In genomic region chr1:48285525-48285924, GRCh38 we compare ENCODE assay signal across 16 cellular contexts.
DNase-seq lines count a peak whose midpoint lies in the region; ATAC-seq, FAIRE-seq and TF ChIP-seq lines count a peak whose summit lies in the region.
"Had no signal": no experiment of that assay in that cellular context is flagged by ENCODE, and none has a peak within 500 bp of the region (broad histone marks: within the 10 kb centered on the region; RNA-seq: fewer than 3 reads in every experiment).

No MANE protein-coding gene starts in this region.

- no peak overlapping the region for H3K27ac Mint-ChIP-seq in activated CD4-positive, alpha-beta T cell treated with anti-CD3 and anti-CD28 coated beads, Interleukin-2, amount 10 ng/mL, durations not matched to agents 7 days and 5 days
- H3K27ac Mint-ChIP-seq: CD4-positive, alpha-beta T cell had no signal

- ATAC-seq in HepG2 (peak; percentile 91), right lobe of liver (no peak), mucosa of descending colon (peak; percentile 63), HG02870 (IDR thresholded peaks at IDR 0.05; ENCODE audit: unreplicated experiment) (no peak)
- ATAC-seq: GM12878 had no signal

- H3K36me3 ChIP-seq in HepG2 (replicated peaks in 1 of 2; ENCODE audit: control insufficient read depth in 1 of 2, insufficient read depth in 2 of 2, low read length in 2 of 2) (no peaks in the 10 kb centered on the region), right lobe of liver (no peaks in the 10 kb centered on the region), mucosa of descending colon (ENCODE audit: low read depth) (no peaks in the 10 kb centered on the region)
- H3K36me3 ChIP-seq: BLaER1 treated with 17β-estradiol and CSF1 and Interleukin-3, amounts not matched to agents 10 nM and 100 nM had no signal

- H3K4me1 ChIP-seq in HepG2 (ENCODE audit: insufficient read depth, low read length) (peaks cover 15% of the 10 kb centered on the region), right lobe of liver (no peaks in the 10 kb centered on the region), mucosa of descending colon (ENCODE audit: low read depth) (no peaks in the 10 kb centered on the region)
- H3K4me1 ChIP-seq: BLaER1 treated with 17β-estradiol and CSF1 and Interleukin-3, amounts not matched to agents 10 nM and 100 nM had no signal

- TF ChIP-seq EP300 in HepG2 (IDR thresholded peaks at IDR 0.05; ENCODE audit: low read depth in 2 of 2, low read length in 2 of 2) (no peak), HepG2 (CRISPR knock-in tag; IDR thresholded peaks at IDR 0.05; ENCODE audit: borderline replicate concordance) (no peak)

- BruUV-seq in HepG2 (replicated peaks; lab: Mats Ljungman, UMichigan): no TSS peak

- no peak overlapping the region for H2AFZ ChIP-seq in HepG2 (ENCODE audit: low read length)
- H2AFZ ChIP-seq: GM23248 had no signal

- no peaks in the 10 kb centered on the region for H3K4me1 Mint-ChIP-seq in activated CD4-positive, alpha-beta T cell treated with anti-CD3 and anti-CD28 coated beads, Interleukin-2, amount 10 ng/mL, durations not matched to agents 7 days and 5 days

- 60% methylated on average over 2 of the region's 3 CpGs for WGBS in HepG2 (ENCODE audit: low lambda C conversion rate)
- 80% methylated on average over 1 of the region's 3 CpGs for WGBS in right lobe of liver (ENCODE audit: insufficient coverage, low coverage, low lambda C conversion rate, missing lambda C conversion rate)

- H3K36me3 Mint-ChIP-seq in activated CD4-positive, alpha-beta T cell treated with anti-CD3 and anti-CD28 coated beads, Interleukin-2, amount 10 ng/mL, durations not matched to agents 7 days and 5 days (ENCODE audit: low read depth): no peaks in the 10 kb centered on the region

- H3K4me3 ChIP-seq in HepG2 (replicated peaks in 1 of 3; ENCODE audit: insufficient read depth in 1 of 3, low read depth in 2 of 3, low read length in 3 of 3): peak overlapping the region in 1 of 3 experiments; percentile 59; a peak in 1 of 6 replicates
- H3K4me3 ChIP-seq in right lobe of liver: no peak overlapping the region
- H3K4me3 ChIP-seq in mucosa of descending colon: no peak overlapping the region
- H3K4me3 ChIP-seq: BLaER1 treated with 17β-estradiol and CSF1 and Interleukin-3, amounts not matched to agents 10 nM and 100 nM; GM12878; GM23248 had no signal

- DNase-seq in HepG2 (ENCODE audit: low spot score) (peak; percentile 12), right lobe of liver (no peak), NCI-H774 (lab: John Stamatoyannopoulos, UW) (peak; percentile 13), mucosa of descending colon (no peak)
- no peak for DNase-seq in activated CD4-positive, CD25-positive, alpha-beta regulatory T cell treated with anti-CD3 and anti-CD28 coated beads, Interleukin-2, amount 50 U/mL, for 72 hours
- no peak for DNase-seq in activated CD4-positive, alpha-beta T cell treated with anti-CD3 and anti-CD28 coated beads, Interleukin-2, amount 10 ng/mL, durations not matched to agents 7 days and 5 days
- DNase-seq: ACHN; Calu3; CD4-positive, alpha-beta T cell; GM23248 had no signal

- in situ Hi-C loops in HepG2 (cut with HindIII; ENCODE audit: extremely low pct_ligation_motif_present, low pct_unique_long_range_greater_than_20kb): no loop called here

- no peaks in the 10 kb centered on the region for H4K20me1 ChIP-seq in HepG2 (ENCODE audit: insufficient read depth, low read length)
- H4K20me1 ChIP-seq: BLaER1 treated with 17β-estradiol and CSF1 and Interleukin-3, amounts not matched to agents 10 nM and 100 nM had no signal

- H3K9me3 Mint-ChIP-seq in activated CD4-positive, alpha-beta T cell treated with anti-CD3 and anti-CD28 coated beads, Interleukin-2, amount 10 ng/mL, durations not matched to agents 7 days and 5 days: no peaks in the 10 kb centered on the region
- H3K9me3 Mint-ChIP-seq: CD4-positive, alpha-beta T cell had no signal

- H3K27me3 ChIP-seq in HepG2 (ENCODE audit: control insufficient read depth in 1 of 2, insufficient read depth in 2 of 2, low read length in 2 of 2) (no peaks in the 10 kb centered on the region), right lobe of liver (no peaks in the 10 kb centered on the region)
- H3K27me3 ChIP-seq: BLaER1 treated with 17β-estradiol and CSF1 and Interleukin-3, amounts not matched to agents 10 nM and 100 nM had no signal

- H3K9ac ChIP-seq in HepG2 (ENCODE audit: insufficient read depth, low read depth, low read length): no peak overlapping the region
- H3K9ac ChIP-seq: BLaER1 treated with 17β-estradiol and CSF1 and Interleukin-3, amounts not matched to agents 10 nM and 100 nM; GM23248; KMS-11 had no signal

- no peak overlapping the region for H3K27ac ChIP-seq in HepG2 (ENCODE audit: extremely low read length, insufficient read depth, low read length)
- no peak overlapping the region for H3K27ac ChIP-seq in right lobe of liver
- H3K27ac ChIP-seq: BLaER1 treated with 17β-estradiol and CSF1 and Interleukin-3, amounts not matched to agents 10 nM and 100 nM; GM23248; KMS-11 had no signal

- H3K79me2 ChIP-seq in HepG2 (ENCODE audit: insufficient read depth, low read length): no peaks in the 10 kb centered on the region

- no peak for TF ChIP-seq POLR2A in HepG2 (IDR thresholded peaks at IDR 0.05; ENCODE audit: insufficient read depth in 1 of 2, low read depth in 2 of 2, low read length in 2 of 2)
- no peak for TF ChIP-seq POLR2A in right lobe of liver (IDR thresholded peaks at IDR 0.05)

- POLR2A ChIA-PET in HepG2 (lab: Yijun Ruan, JAX): interaction anchor here (1.0 to 2.1 kb wide), 3 partner anchors 33 to 186 kb away, joined by 4 to 13 read pairs (median 5); partner anchors contain the start of genes SLC5A9 and SPATA6
- POLR2A ChIA-PET in activated CD4-positive, alpha-beta T cell treated with anti-CD3 and anti-CD28 coated beads, Interleukin-2, amount 10 ng/mL, durations not matched to agents 7 days and 5 days (lab: Charles Lee): no interaction called here

- H3K27me3 Mint-ChIP-seq in activated CD4-positive, alpha-beta T cell treated with anti-CD3 and anti-CD28 coated beads, Interleukin-2, amount 10 ng/mL, durations not matched to agents 7 days and 5 days: no peaks in the 10 kb centered on the region
- H3K27me3 Mint-ChIP-seq: CD4-positive, alpha-beta T cell had no signal

- peak overlapping the region; percentile 81 for H3K4me2 ChIP-seq in HepG2 (ENCODE audit: low read depth, low read length)
- H3K4me2 ChIP-seq: BLaER1 treated with 17β-estradiol and CSF1 and Interleukin-3, amounts not matched to agents 10 nM and 100 nM; KMS-11 had no signal

- H3K9me3 ChIP-seq in HepG2 (ENCODE audit: low read length) (no peaks in the 10 kb centered on the region), right lobe of liver (no peaks in the 10 kb centered on the region), mucosa of descending colon (no peaks in the 10 kb centered on the region)

- intact Hi-C loops in HepG2 (cut with micrococcal nuclease; ENCODE audit: unreplicated experiment): no loop called here
- intact Hi-C loops in right lobe of liver (cut with DNase I): no loop called here
- intact Hi-C loops in mucosa of descending colon (cut with DNase I, micrococcal nuclease): no loop called here

- no peak overlapping the region for H3K4me3 Mint-ChIP-seq in activated CD4-positive, alpha-beta T cell treated with anti-CD3 and anti-CD28 coated beads, Interleukin-2, amount 10 ng/mL, durations not matched to agents 7 days and 5 days
- H3K4me3 Mint-ChIP-seq: CD4-positive, alpha-beta T cell had no signal

- CTCF ChIA-PET in HepG2 (lab: Yijun Ruan, JAX; ENCODE audit: low intra/inter-chr PET ratio, low total read pairs): no interaction called here
- CTCF ChIA-PET in activated CD4-positive, alpha-beta T cell treated with anti-CD3 and anti-CD28 coated beads, Interleukin-2, amount 10 ng/mL, durations not matched to agents 7 days and 5 days (lab: Charles Lee): no interaction called here

- no peak for FAIRE-seq in HepG2 (lab: Jason Lieb, UNC)
- FAIRE-seq: GM12878, GM18507, H54 had no signal

- no peak for TF ChIP-seq RAD21 in HepG2 (CRISPR knock-in tag; IDR thresholded peaks at IDR 0.05)

- TF ChIP-seq CTCF in HepG2 (CRISPR knock-in tag; IDR thresholded peaks at IDR 0.05) (no peak), right lobe of liver (IDR thresholded peaks at IDR 0.05) (no peak), mucosa of descending colon (IDR thresholded peaks at IDR 0.05) (no peak)

TF ChIP-seq in HepG2, 621 proteins besides CTCF, POLR2A, EP300 and RAD21 (continues in another document):
- TF ChIP-seq ZNF224 (CRISPR knock-in tag; IDR thresholded peaks at IDR 0.05) (no peak), MXD3 (CRISPR knock-in tag; IDR thresholded peaks at IDR 0.05) (no peak), GMEB1 (CRISPR knock-in tag; IDR thresholded peaks at IDR 0.05; ENCODE audit: borderline replicate concordance) (no peak), RBM39 (IDR thresholded peaks at IDR 0.05; ENCODE audit: low read depth, low read length, poor library complexity, severe bottlenecking) (no peak), ZBTB26 (CRISPR knock-in tag; IDR thresholded peaks at IDR 0.05; ENCODE audit: borderline replicate concordance) (no peak), SMAD1 (CRISPR knock-in tag; IDR thresholded peaks at IDR 0.05; ENCODE audit: borderline replicate concordance, low read depth) (no peak), YEATS4 (CRISPR knock-in tag; IDR thresholded peaks at IDR 0.05; ENCODE audit: borderline replicate concordance) (no peak)

Comparison
In these comparisons a context has a peak if more than half of its experiments do, and no peak if none do; other contexts are left out.
1. ATAC-seq: peak in HepG2 (single experiment) and mucosa of descending colon (single experiment); none in right lobe of liver (0 of 4) and HG02870 (single experiment).
2. DNase-seq: peak in HepG2 (single experiment) and NCI-H774 (single experiment); none in right lobe of liver (0 of 3), mucosa of descending colon (0 of 3), activated CD4-positive, CD25-positive, alpha-beta regulatory T cell treated with anti-CD3 and anti-CD28 coated beads, Interleukin-2, amount 50 U/mL, for 72 hours (single experiment) and activated CD4-positive, alpha-beta T cell treated with anti-CD3 and anti-CD28 coated beads, Interleukin-2, amount 10 ng/mL, durations not matched to agents 7 days and 5 days (single experiment).